Comparison of ENCODE assay signal across 11 cellular contexts in the genomic region with DNA sequence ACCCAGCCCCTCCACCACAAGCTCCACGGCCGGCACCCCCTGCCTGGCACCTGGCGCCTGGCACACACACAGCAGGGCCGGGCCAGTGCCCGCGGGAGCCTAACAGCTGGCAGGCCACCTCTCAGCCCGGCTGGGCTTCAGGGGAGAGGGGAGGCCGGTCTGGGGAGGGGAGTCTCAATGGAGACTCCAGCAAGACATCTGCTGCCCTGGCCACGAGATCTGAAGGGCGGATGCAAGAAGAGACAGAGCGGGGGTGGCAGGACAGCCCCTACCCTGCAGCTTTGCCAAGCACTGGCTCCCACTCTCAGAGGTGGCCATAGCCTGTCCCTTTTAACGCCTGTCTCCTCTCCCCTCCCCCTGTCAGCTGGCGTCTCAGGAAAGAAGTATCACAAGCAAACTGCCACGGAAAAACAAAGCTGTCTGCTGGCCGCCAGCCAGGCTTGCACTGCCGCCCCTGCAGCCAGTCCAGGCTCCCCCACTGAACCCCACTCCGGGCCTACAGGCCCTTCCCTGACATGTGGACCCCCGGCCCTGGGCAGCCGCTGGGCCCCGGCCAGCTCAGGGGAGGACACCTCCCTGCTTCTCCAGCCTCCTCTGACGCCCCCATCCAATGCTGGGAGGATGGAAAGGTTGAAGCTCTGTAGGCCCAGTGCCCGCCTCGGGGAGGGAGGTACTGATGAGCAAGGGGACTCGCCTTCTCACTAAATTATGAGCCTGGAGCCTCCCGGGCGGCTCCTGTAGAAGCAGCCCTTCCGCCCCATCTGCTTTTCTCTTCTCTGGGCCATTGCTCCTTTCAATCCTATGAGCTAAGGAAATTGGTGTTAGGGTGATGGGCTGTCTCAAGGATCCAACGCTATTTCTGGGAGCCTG.
A peak's percentile ranks its signal among the peaks of the same experiment; 100 is the strongest.
DNase-seq lines count a peak whose midpoint lies in the region; ATAC-seq and TF ChIP-seq lines count a peak whose summit lies in the region.
"Had no signal": no experiment of that assay in that cellular context is flagged by ENCODE, and none has a peak within 500 bp of the region (broad histone marks: within the 10 kb centered on the region; RNA-seq: fewer than 3 reads in every experiment).

No MANE protein-coding gene starts in this region.

- TF ChIP-seq CTCF in endodermal cell (conservative IDR thresholded peaks at IDR 0.05), result no peak

- H3K27ac Mint-ChIP-seq in endodermal cell, result no peak overlapping the region
- H3K27ac Mint-ChIP-seq: activated B cell treated with CpG ODN at 0.5 μM for 24 hours had no signal

- 86 to 88% methylated on average over 6 to 28 of the region's 28 CpGs for WGBS in endodermal cell (ENCODE audit: insufficient coverage in 1 of 2, insufficient read length in 1 of 2), 2 experiments

- H3K9ac ChIP-seq in BLaER1 (peak overlapping the region; percentile 72), endodermal cell (ENCODE audit: extremely low read depth, low read length, poor library complexity, severe bottlenecking) (no peak overlapping the region)

- DNase-seq in NCI-H2171 (lab: John Stamatoyannopoulos, UW) (peak; percentile 50), endodermal cell (no peak), nucleus accumbens (lab: John Stamatoyannopoulos, UW) (peak in 44 of 56 donors; percentile 16 to 74 (median 46)), activated gamma-delta T cell treated with Interleukin-2 at 50 U/mL for 16 hours (no peak)
- no peak for DNase-seq in activated naive CD4-positive, alpha-beta T cell (lab: John Stamatoyannopoulos, UW)
- DNase-seq: activated B cell treated with CpG ODN at 0.5 μM for 24 hours had no signal

- H3K36me3 ChIP-seq in BLaER1 (no peaks in the 10 kb centered on the region), endodermal cell (ENCODE audit: control insufficient read depth, insufficient read depth, low read length) (no peaks in the 10 kb centered on the region)

- no peak overlapping the region for H3K4me3 ChIP-seq in BLaER1
- no peak overlapping the region for H3K4me3 ChIP-seq in endodermal cell (ENCODE audit: low read length)
- H3K4me3 ChIP-seq: K562 had no signal

- no peaks in the 10 kb centered on the region for H3K27me3 Mint-ChIP-seq in endodermal cell (ENCODE audit: insufficient read depth)
- H3K27me3 Mint-ChIP-seq: activated B cell treated with CpG ODN at 0.5 μM for 24 hours had no signal

- H3K9me3 ChIP-seq in BLaER1, result no peaks in the 10 kb centered on the region
- no peaks in the 10 kb centered on the region for H3K9me3 ChIP-seq in endodermal cell (ENCODE audit: control insufficient read depth, low read length)
- H3K9me3 ChIP-seq: Caco-2 had no signal

- H3K4me3 Mint-ChIP-seq in endodermal cell, result no peak overlapping the region
- H3K4me3 Mint-ChIP-seq: activated B cell treated with CpG ODN at 0.5 μM for 24 hours had no signal

- no peaks in the 10 kb centered on the region for H3K27me3 ChIP-seq in BLaER1
- no peaks in the 10 kb centered on the region for H3K27me3 ChIP-seq in endodermal cell (ENCODE audit: control insufficient read depth, insufficient read depth, low read length, poor library complexity, severe bottlenecking)

- peak overlapping the region; percentile 75 for H3K4me2 ChIP-seq in BLaER1

- H3K4me1 Mint-ChIP-seq in endodermal cell, result peaks cover 8% of the 10 kb centered on the region

- no peaks in the 10 kb centered on the region for H3K36me3 Mint-ChIP-seq in endodermal cell (ENCODE audit: low read depth)

- H3K4me1 ChIP-seq in BLaER1 (peaks cover 77% of the 10 kb centered on the region), endodermal cell (ENCODE audit: control insufficient read depth, insufficient read depth, low read length) (peaks cover 6% of the 10 kb centered on the region)

- no peaks in the 10 kb centered on the region for H4K20me1 ChIP-seq in BLaER1

- no peak for ATAC-seq in GM21515 (IDR thresholded peaks at IDR 0.05; ENCODE audit: unreplicated experiment)
- ATAC-seq in HG03442 (IDR thresholded peaks at IDR 0.05; ENCODE audit: unreplicated experiment), result no peak
- ATAC-seq: K562 had no signal

- H3K27ac ChIP-seq in BLaER1 (peak overlapping the region; percentile 87), endodermal cell (ENCODE audit: low read depth, low read length) (peak overlapping the region; percentile 90)

- no peaks in the 10 kb centered on the region for H3K9me3 Mint-ChIP-seq in endodermal cell
- H3K9me3 Mint-ChIP-seq: activated B cell treated with CpG ODN at 0.5 μM for 24 hours had no signal

Comparison
In these comparisons a context has a peak if more than half of its experiments do, and no peak if none do; other contexts are left out.
1. DNase-seq: peak in NCI-H2171 (single experiment) and nucleus accumbens (44 of 56); none in endodermal cell (single experiment), activated naive CD4-positive, alpha-beta T cell (0 of 4) and activated gamma-delta T cell treated with Interleukin-2 at 50 U/mL for 16 hours (single experiment).